38 cellular contexts compared by ENCODE assay signal in genomic region chr20:20501128-20501527, GRCh38.
"Had no signal": no experiment of that assay in that cellular context is flagged by ENCODE, and none has a peak within 500 bp of the region (broad histone marks: within the 10 kb centered on the region; RNA-seq: fewer than 3 reads in every experiment).

No MANE protein-coding gene starts in this region.

- H3K27me3 Mint-ChIP-seq: activated CD4-positive, alpha-beta memory T cell treated with anti-CD3 and anti-CD28 coated beads, Interleukin-2, amount 10 ng/mL, durations not matched to agents 7 days and 5 days; activated CD4-positive, alpha-beta T cell treated with anti-CD3 and anti-CD28 coated beads for 36 hours; activated CD8-positive, alpha-beta memory T cell treated with anti-CD3 and anti-CD28 coated beads, Interleukin-2, amount 10 ng/mL, durations not matched to agents 7 days and 5 days; activated naive CD4-positive, alpha-beta T cell treated with anti-CD3 and anti-CD28 coated beads, Interleukin-2, amount 50 U/mL, for 24 hours; activated naive CD8-positive, alpha-beta T cell; activated naive CD8-positive, alpha-beta T cell treated with anti-CD3 and anti-CD28 coated beads, Interleukin-2, amount 10 ng/mL, durations not matched to agents 7 days and 5 days; activated naive CD8-positive, alpha-beta T cell treated with anti-CD3 and anti-CD28 coated beads, Interleukin-2, amount 50 U/mL, for 24 hours; brain; central memory CD8-positive, alpha-beta T cell had no signal

- H3K4me3 Mint-ChIP-seq: activated CD4-positive, alpha-beta memory T cell treated with anti-CD3 and anti-CD28 coated beads, Interleukin-2, amount 10 ng/mL, durations not matched to agents 7 days and 5 days; activated CD4-positive, alpha-beta T cell treated with anti-CD3 and anti-CD28 coated beads for 36 hours; activated CD8-positive, alpha-beta memory T cell treated with anti-CD3 and anti-CD28 coated beads, Interleukin-2, amount 10 ng/mL, durations not matched to agents 7 days and 5 days; activated CD8-positive, alpha-beta T cell treated with anti-CD3 and anti-CD28 coated beads, Interleukin-2, amount 10 ng/mL, durations not matched to agents 7 days and 5 days; activated naive CD4-positive, alpha-beta T cell treated with anti-CD3 and anti-CD28 coated beads for 36 hours; activated naive CD4-positive, alpha-beta T cell treated with anti-CD3 and anti-CD28 coated beads, Interleukin-2, amount 50 U/mL, for 24 hours; activated naive CD8-positive, alpha-beta T cell; activated naive CD8-positive, alpha-beta T cell treated with anti-CD3 and anti-CD28 coated beads, Interleukin-2, amount 10 ng/mL, durations not matched to agents 7 days and 5 days; activated naive CD8-positive, alpha-beta T cell treated with anti-CD3 and anti-CD28 coated beads, Interleukin-2, amount 50 U/mL, for 24 hours; activated T-cell treated with anti-CD3 and anti-CD28 coated beads, Interleukin-2, amount 50 U/mL, for 4 hours; brain; central memory CD8-positive, alpha-beta T cell; T-helper 1 cell treated with Interleukin-12 subunit alpha and Interleukin-12 subunit beta and Interleukin-4 antibody, amounts not matched to agents 30 μg/mL and 1 μg/mL, for 36 hours; T-helper 2 cell treated with Interferon-gamma antibody and Interleukin-4, amounts not matched to agents 5 μg/mL and 100 μg/mL, for 36 hours; WTC11 had no signal

- H3K4me1 Mint-ChIP-seq: activated naive CD4-positive, alpha-beta T cell treated with anti-CD3 and anti-CD28 coated beads, Interleukin-2, amount 50 U/mL, for 24 hours; central memory CD8-positive, alpha-beta T cell; WTC11 had no signal

- H3K27ac Mint-ChIP-seq: activated CD4-positive, alpha-beta memory T cell treated with anti-CD3 and anti-CD28 coated beads, Interleukin-2, amount 10 ng/mL, durations not matched to agents 7 days and 5 days; activated CD4-positive, alpha-beta T cell treated with anti-CD3 and anti-CD28 coated beads for 36 hours; activated CD8-positive, alpha-beta memory T cell treated with anti-CD3 and anti-CD28 coated beads, Interleukin-2, amount 10 ng/mL, durations not matched to agents 7 days and 5 days; activated CD8-positive, alpha-beta T cell treated with anti-CD3 and anti-CD28 coated beads, Interleukin-2, amount 10 ng/mL, durations not matched to agents 7 days and 5 days; activated naive CD4-positive, alpha-beta T cell treated with anti-CD3 and anti-CD28 coated beads for 36 hours; activated naive CD4-positive, alpha-beta T cell treated with anti-CD3 and anti-CD28 coated beads, Interleukin-2, amount 50 U/mL, for 24 hours; activated naive CD8-positive, alpha-beta T cell; activated naive CD8-positive, alpha-beta T cell treated with anti-CD3 and anti-CD28 coated beads, Interleukin-2, amount 10 ng/mL, durations not matched to agents 7 days and 5 days; activated naive CD8-positive, alpha-beta T cell treated with anti-CD3 and anti-CD28 coated beads, Interleukin-2, amount 50 U/mL, for 24 hours; T-helper 1 cell treated with Interleukin-12 subunit alpha and Interleukin-12 subunit beta and Interleukin-4 antibody, amounts not matched to agents 30 μg/mL and 1 μg/mL, for 36 hours; T-helper 2 cell treated with Interferon-gamma antibody and Interleukin-4, amounts not matched to agents 5 μg/mL and 100 μg/mL, for 36 hours; WTC11 had no signal

- H3K9me3 Mint-ChIP-seq: activated CD4-positive, alpha-beta memory T cell treated with anti-CD3 and anti-CD28 coated beads, Interleukin-2, amount 10 ng/mL, durations not matched to agents 7 days and 5 days; activated naive CD4-positive, alpha-beta T cell treated with anti-CD3 and anti-CD28 coated beads for 36 hours; activated naive CD4-positive, alpha-beta T cell treated with anti-CD3 and anti-CD28 coated beads, Interleukin-2, amount 50 U/mL, for 24 hours; activated naive CD8-positive, alpha-beta T cell treated with anti-CD3 and anti-CD28 coated beads, Interleukin-2, amount 10 ng/mL, durations not matched to agents 7 days and 5 days; activated naive CD8-positive, alpha-beta T cell treated with anti-CD3 and anti-CD28 coated beads, Interleukin-2, amount 50 U/mL, for 24 hours; activated T-cell treated with anti-CD3 and anti-CD28 coated beads, Interleukin-2, amount 50 U/mL, for 4 hours; brain; central memory CD8-positive, alpha-beta T cell; T-helper 1 cell treated with Interleukin-12 subunit alpha and Interleukin-12 subunit beta and Interleukin-4 antibody, amounts not matched to agents 30 μg/mL and 1 μg/mL, for 36 hours; T-helper 2 cell treated with Interferon-gamma antibody and Interleukin-4, amounts not matched to agents 5 μg/mL and 100 μg/mL, for 36 hours; WTC11 had no signal

- FAIRE-seq: bronchial epithelial cell, TTC549 had no signal

- H3K27ac ChIP-seq: ascending aorta, cardiac muscle cell, colonic mucosa, WERI-Rb-1 had no signal

- ATAC-seq: activated CD4-positive, alpha-beta T cell treated with anti-CD3 and anti-CD28 coated beads for 36 hours; activated CD4-positive, CD25-positive, alpha-beta regulatory T cell treated with anti-CD3 and anti-CD28 coated beads, Interleukin-2, amount 50 U/mL, for 24 hours; activated CD8-positive, alpha-beta memory T cell treated with anti-CD3 and anti-CD28 coated beads, Interleukin-2, amount 10 ng/mL, durations not matched to agents 7 days and 5 days; activated CD8-positive, alpha-beta T cell treated with anti-CD3 and anti-CD28 coated beads, Interleukin-2, amount 10 ng/mL, durations not matched to agents 7 days and 5 days; activated naive CD8-positive, alpha-beta T cell treated with anti-CD3 and anti-CD28 coated beads, Interleukin-2, amount 50 U/mL, for 24 hours; WTC11 had no signal

- DNase-seq: activated CD4-positive, alpha-beta memory T cell treated with anti-CD3 and anti-CD28 coated beads, Interleukin-2, amount 10 ng/mL, durations not matched to agents 7 days and 5 days; activated CD4-positive, alpha-beta T cell treated with anti-CD3 and anti-CD28 coated beads for 1 hour; activated CD4-positive, alpha-beta T cell treated with anti-CD3 and anti-CD28 coated beads for 36 hours; activated CD4-positive, alpha-beta T cell treated with anti-CD3 and anti-CD28 coated beads for 48 hours; activated CD4-positive, alpha-beta T cell treated with anti-CD3 and anti-CD28 coated beads, Interleukin-2, amount 50 U/mL, for 1 hour; activated CD4-positive, alpha-beta T cell treated with anti-CD3 and anti-CD28 coated beads, Interleukin-2, amount 50 U/mL, for 4 hours; activated CD4-positive, CD25-positive, alpha-beta regulatory T cell; activated CD8-positive, alpha-beta memory T cell treated with anti-CD3 and anti-CD28 coated beads for 24 hours; activated CD8-positive, alpha-beta memory T cell treated with anti-CD3 and anti-CD28 coated beads, Interleukin-2, amount 10 ng/mL, durations not matched to agents 7 days and 5 days; activated CD8-positive, alpha-beta memory T cell treated with anti-CD3 and anti-CD28 coated beads, Interleukin-2, amount 50 U/mL, for 48 hours; activated CD8-positive, alpha-beta T cell treated with anti-CD3 and anti-CD28 coated beads, Interleukin-2, amount 10 ng/mL, durations not matched to agents 7 days and 5 days; activated effector memory CD4-positive, alpha-beta T cell treated with anti-CD3 and anti-CD28 coated beads, Interleukin-2, amount 50 U/mL, for 16 hours; activated gamma-delta T cell treated with Interleukin-2 at 50 U/mL for 16 hours; activated naive CD4-positive, alpha-beta T cell; activated naive CD4-positive, alpha-beta T cell treated with anti-CD3 and anti-CD28 coated beads for 36 hours; activated naive CD8-positive, alpha-beta T cell treated with anti-CD3 and anti-CD28 coated beads, Interleukin-2, amount 10 ng/mL, durations not matched to agents 7 days and 5 days; activated naive CD8-positive, alpha-beta T cell treated with anti-CD3 and anti-CD28 coated beads, Interleukin-2, amount 50 U/mL, for 24 hours; activated T-cell treated with anti-CD3 and anti-CD28 coated beads, Interleukin-2, amount 50 U/mL, for 1 hour; activated T-cell treated with anti-CD3 and anti-CD28 coated beads, Interleukin-2, amount 50 U/mL, for 4 hours; amygdala; anterior cingulate cortex; caudate nucleus; cerebellar nuclear complex; colonic mucosa; T-helper 9 cell; WERI-Rb-1 had no signal
